In genomic region chr1:150544204-150544603, GRCh38 we compare ENCODE assay signal across 18 cellular contexts. TPM values are rescaled to one million over a fixed set of nuclear protein-coding genes. Genes with fewer than 3 reads are reported as not detected.
DNase-seq lines count a peak whose midpoint lies in the region; ATAC-seq and TF ChIP-seq lines count a peak whose summit lies in the region.
"Had no signal": no experiment of that assay in that cellular context is flagged by ENCODE, and none has a peak within 500 bp of the region (broad histone marks: within the 10 kb centered on the region; RNA-seq: fewer than 3 reads in every experiment).

No MANE protein-coding gene starts in this region.

- H3K27me3 ChIP-seq in adipocyte (replicated peaks; ENCODE audit: control insufficient read depth, insufficient read depth, low read length) = no peaks in the 10 kb centered on the region
- no peaks in the 10 kb centered on the region for H3K27me3 ChIP-seq in osteoblast (ENCODE audit: insufficient read depth, low read length)
- H3K27me3 ChIP-seq: adrenal gland had no signal

- no peak overlapping the region for H3K4me2 ChIP-seq in osteoblast (ENCODE audit: insufficient read depth, low read length)

- no peak for TF ChIP-seq CTCF in osteoblast (IDR thresholded peaks at IDR 0.05; ENCODE audit: extremely low read depth, low read depth, low read length)

- H3K79me2 ChIP-seq in osteoblast (ENCODE audit: insufficient read depth, low read length) = no peaks in the 10 kb centered on the region

- H4K20me1 ChIP-seq in osteoblast (ENCODE audit: insufficient read depth, low read length) = no peaks in the 10 kb centered on the region

- no peaks in the 10 kb centered on the region for H3K36me3 ChIP-seq in adipocyte (ENCODE audit: control insufficient read depth, insufficient read depth, low read length, severe bottlenecking)
- H3K36me3 ChIP-seq in osteoblast (ENCODE audit: insufficient read depth, low read length) = no peaks in the 10 kb centered on the region
- H3K36me3 ChIP-seq: adrenal gland had no signal

- H2AFZ ChIP-seq in osteoblast (ENCODE audit: low read length) = no peak overlapping the region

- H3K9me3 ChIP-seq in adipocyte (ENCODE audit: control insufficient read depth, low read length) (no peaks in the 10 kb centered on the region), osteoblast (ENCODE audit: low read depth, low read length) (no peaks in the 10 kb centered on the region)
- H3K9me3 ChIP-seq: adrenal gland had no signal

- peak overlapping the region; percentile 22 for H3K4me3 ChIP-seq in adipocyte (ENCODE audit: low read length)
- no peak overlapping the region for H3K4me3 ChIP-seq in osteoblast (ENCODE audit: insufficient read depth, low read length)
- H3K4me3 ChIP-seq: adrenal gland had no signal

- no peak overlapping the region for H3K27ac ChIP-seq in osteoblast (ENCODE audit: low read depth, low read length)
- H3K27ac ChIP-seq: adrenal gland, C4-2B had no signal

- peaks cover 12% of the 10 kb centered on the region for H3K4me1 ChIP-seq in adipocyte (ENCODE audit: control insufficient read depth, insufficient read depth, low read length)
- H3K4me1 ChIP-seq in osteoblast (ENCODE audit: insufficient read depth, low read length) = peaks cover 9% of the 10 kb centered on the region

- DNase-seq in NCI-H2107 treated with DMSO at 0.1 percent for 48 hours (lab: John Stamatoyannopoulos, UW; ENCODE audit: unreplicated experiment) (peak; percentile 44), NCI-H2107 (lab: John Stamatoyannopoulos, UW) (no peak), NCI-H2029 treated with DMSO at 0.1 percent for 48 hours (lab: John Stamatoyannopoulos, UW) (peak; percentile 56), adipocyte (ENCODE audit: low read depth) (no peak), osteoblast (ENCODE audit: insufficient read length, low spot score, missing footprints) (peak; percentile 46), SK-N-DZ (ENCODE audit: low spot score) (no peak)
- DNase-seq: activated CD8-positive, alpha-beta T cell treated with anti-CD3 and anti-CD28 coated beads for 36 hours; adrenal gland; cerebellar nuclear complex; DND-41; NCI-H2171; OCI-M1; SW 1271 had no signal

- peak overlapping the region; percentile 19 for H3K9ac ChIP-seq in adipocyte (ENCODE audit: low read length)

- ATAC-seq in HG02938 (IDR thresholded peaks at IDR 0.05; ENCODE audit: unreplicated experiment) (no peak), GM21447 (IDR thresholded peaks at IDR 0.05; ENCODE audit: unreplicated experiment) (no peak)
- ATAC-seq: activated CD8-positive, alpha-beta T cell treated with anti-CD3 and anti-CD28 coated beads for 36 hours had no signal

RNA-seq across cellular contexts. Expression of gene ADAMTSL4, which starts 5.0 kb away (rescaled TPM):
- total RNA-seq in osteoblast = 3.2 and 5.4 TPM in 2 replicates
- polyA plus RNA-seq in SK-N-DZ (2014; cell fraction: cytosol; rRNA removed) = 0.48 and 1.3 TPM in 2 replicates
- 2.5 and 6.9 TPM in 2 replicates for polyA plus RNA-seq in SK-N-DZ (2014; cell fraction: nucleus; rRNA removed)

RNA-seq across cellular contexts. Expression of gene FALEC, which starts 28.7 kb away (rescaled TPM):
- 0.36 TPM in 1 of 2 replicates, not detected in the other for total RNA-seq in osteoblast
- 0.58 and 0.60 TPM in 2 replicates for polyA plus RNA-seq in SK-N-DZ (2014; cell fraction: cytosol; rRNA removed)
- polyA plus RNA-seq in SK-N-DZ (2014; cell fraction: nucleus; rRNA removed) = not detected in 2 replicates
- total RNA-seq: activated CD8-positive, alpha-beta T cell treated with anti-CD3 and anti-CD28 coated beads for 36 hours; sciatic nerve; ureter had no signal

RNA-seq across cellular contexts. Expression of gene MCL1, which starts 35.2 kb away (rescaled TPM):
- total RNA-seq in osteoblast = 168 and 176 TPM in 2 replicates
- polyA plus RNA-seq in SK-N-DZ (2014; cell fraction: cytosol; rRNA removed) = 109 and 112 TPM in 2 replicates
- 116 and 145 TPM in 2 replicates for polyA plus RNA-seq in SK-N-DZ (2014; cell fraction: nucleus; rRNA removed)

RNA-seq across cellular contexts. Expression of gene ECM1, which starts 36.3 kb away (rescaled TPM):
- 20.9 and 30.0 TPM in 2 replicates for total RNA-seq in osteoblast
- polyA plus RNA-seq in SK-N-DZ (2014; cell fraction: cytosol; rRNA removed) = 1.2 and 1.3 TPM in 2 replicates
- 8.0 and 10.6 TPM in 2 replicates for polyA plus RNA-seq in SK-N-DZ (2014; cell fraction: nucleus; rRNA removed)

RNA-seq across cellular contexts. Expression of gene TARS2, which starts 57.0 kb away (rescaled TPM):
- total RNA-seq in osteoblast = 10.1 and 14.7 TPM in 2 replicates
- polyA plus RNA-seq in SK-N-DZ (2014; cell fraction: cytosol; rRNA removed) = 42.0 and 57.9 TPM in 2 replicates
- 30.7 and 38.4 TPM in 2 replicates for polyA plus RNA-seq in SK-N-DZ (2014; cell fraction: nucleus; rRNA removed)

Comparison
In these comparisons a context has a peak if more than half of its experiments do, and no peak if none do; other contexts are left out.
1. DNase-seq: peak in NCI-H2107 treated with DMSO at 0.1 percent for 48 hours (single experiment), NCI-H2029 treated with DMSO at 0.1 percent for 48 hours (single experiment) and osteoblast (single experiment); none in NCI-H2107 (single experiment), adipocyte (single experiment) and SK-N-DZ (single experiment).